Comparison of ENCODE assay signal across 8 cellular contexts in the genomic region with DNA sequence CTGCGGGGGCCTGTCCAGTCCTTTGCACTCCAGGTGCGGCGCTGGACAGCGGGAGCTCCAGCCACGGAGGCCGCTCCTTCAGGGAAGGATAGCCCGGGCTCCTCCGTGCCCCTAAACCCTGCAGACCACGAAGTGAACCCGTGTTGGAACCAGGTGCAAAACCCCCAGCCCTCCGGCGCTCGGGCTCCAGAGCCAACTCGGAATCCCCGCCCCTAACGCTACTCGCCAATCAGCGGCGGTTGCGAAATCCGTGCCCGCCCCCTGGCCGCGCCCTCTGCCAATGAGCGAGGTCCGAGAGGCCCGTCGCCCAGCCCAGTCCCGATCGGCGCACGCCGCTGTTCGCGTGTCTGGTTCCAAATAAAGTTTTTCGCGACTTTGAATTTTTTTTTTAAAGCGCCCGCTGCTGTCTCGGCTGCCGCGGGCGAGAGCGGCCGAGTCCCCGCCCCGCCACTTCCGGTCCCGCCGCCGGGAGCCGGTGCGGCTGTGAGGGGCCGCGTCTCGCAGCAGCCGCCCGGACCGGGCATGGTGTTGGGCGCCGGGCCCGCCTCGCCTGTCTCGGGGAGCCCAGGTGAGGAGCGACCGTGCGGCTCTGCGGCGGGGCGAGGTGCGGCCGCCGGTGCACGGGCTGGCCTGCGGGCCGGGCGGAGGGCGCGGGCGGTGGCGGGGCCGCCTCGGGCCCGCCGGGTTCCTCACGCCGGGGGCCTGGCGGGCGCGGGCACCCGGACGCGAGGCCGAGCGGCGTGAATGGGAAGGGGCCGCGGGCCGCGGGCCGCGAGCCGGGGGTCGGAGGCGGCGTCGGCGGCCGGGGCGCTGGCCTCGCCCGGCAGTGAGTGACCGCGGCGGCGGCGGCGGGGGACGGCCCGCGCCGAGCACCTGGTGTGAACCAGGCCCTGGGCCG. TPM values are rescaled to one million over a fixed set of nuclear protein-coding genes. Genes with fewer than 3 reads are reported as not detected.
DNase-seq lines count a peak whose midpoint lies in the region; ATAC-seq and TF ChIP-seq lines count a peak whose summit lies in the region.

A gene with protein sequence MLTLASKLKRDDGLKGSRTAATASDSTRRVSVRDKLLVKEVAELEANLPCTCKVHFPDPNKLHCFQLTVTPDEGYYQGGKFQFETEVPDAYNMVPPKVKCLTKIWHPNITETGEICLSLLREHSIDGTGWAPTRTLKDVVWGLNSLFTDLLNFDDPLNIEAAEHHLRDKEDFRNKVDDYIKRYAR (plus strand): TSS at position 450 of the 898 bp plus-strand sequence. CDS start 6,094 bp downstream, outside the sequence.

- peak within 1 kb of the TSS; percentile 60 for H4K91ac ChIP-seq in trophoblast cell (ENCODE audit: low read depth, low read length)

- H3K4me3 Mint-ChIP-seq in activated naive CD8-positive, alpha-beta T cell treated with anti-CD3 and anti-CD28 coated beads, Interleukin-2, amount 50 U/mL, for 24 hours = peak within 1 kb of the TSS; percentile 92

- in situ Hi-C loops in transverse colon (cut with MboI; ENCODE audit: low pct_ligation_motif_present in 1 of 4, low pct_unique_long_range_greater_than_20kb in 1 of 4, low sequenced_read_pairs in 3 of 4) = no loop called here

- H3K4me1 ChIP-seq in cardiac muscle cell (ENCODE audit: low read depth) (peaks cover 4% of the 10 kb centered on the region), trophoblast cell (ENCODE audit: control insufficient read depth in 1 of 2, insufficient read depth in 2 of 2, low read length in 2 of 2) (peaks cover 11 to 12% of the 10 kb centered on the region in 2 experiments), transverse colon (peaks cover 14 to 27% (median 24%) of the 10 kb centered on the region in 4 donors)

- H3K79me1 ChIP-seq in trophoblast cell (ENCODE audit: low read length) = peaks cover 6% of the 10 kb centered on the region

- H3K36me3 ChIP-seq in cardiac muscle cell (no peaks in the 10 kb centered on the region), trophoblast cell (ENCODE audit: control insufficient read depth in 1 of 2, insufficient read depth in 2 of 2, low read length in 2 of 2) (peaks cover 0 to 2% of the 10 kb centered on the region in 2 experiments), transverse colon (no peaks in the 10 kb centered on the region)

- H3K4me1 Mint-ChIP-seq in activated naive CD8-positive, alpha-beta T cell treated with anti-CD3 and anti-CD28 coated beads, Interleukin-2, amount 50 U/mL, for 24 hours = peaks cover 44% of the 10 kb centered on the region

- no peak within 1 kb of the TSS for H2BK120ac ChIP-seq in trophoblast cell (ENCODE audit: insufficient read depth, low read length, poor library complexity)

- no peak within 1 kb of the TSS for H3K23ac ChIP-seq in trophoblast cell (ENCODE audit: low read length)

- peak within 1 kb of the TSS; percentile 85 for H3K14ac ChIP-seq in trophoblast cell (ENCODE audit: low read length)

- H3K36me3 Mint-ChIP-seq in activated naive CD8-positive, alpha-beta T cell treated with anti-CD3 and anti-CD28 coated beads, Interleukin-2, amount 50 U/mL, for 24 hours (ENCODE audit: low read depth) = peaks cover 21% of the 10 kb centered on the region

- peak within 1 kb of the TSS; percentile 38 for H3K27ac ChIP-seq in cardiac muscle cell
- peak within 1 kb of the TSS; percentile 34 for H3K27ac ChIP-seq in trophoblast cell (ENCODE audit: low read depth, low read length)
- peak within 1 kb of the TSS; percentile 68 to 86 (median 74) for H3K27ac ChIP-seq in transverse colon

- peaks cover 9% of the 10 kb centered on the region for H3K9me3 Mint-ChIP-seq in activated naive CD8-positive, alpha-beta T cell treated with anti-CD3 and anti-CD28 coated beads, Interleukin-2, amount 50 U/mL, for 24 hours

- peak within 1 kb of the TSS; percentile 88 for H4K8ac ChIP-seq in trophoblast cell (ENCODE audit: low read depth, low read length)

- peak within 1 kb of the TSS; percentile 88 for H3K27ac Mint-ChIP-seq in activated naive CD8-positive, alpha-beta T cell treated with anti-CD3 and anti-CD28 coated beads, Interleukin-2, amount 50 U/mL, for 24 hours

- H2AK5ac ChIP-seq in trophoblast cell (ENCODE audit: low read length) = peak within 1 kb of the TSS; percentile 52

- peak; percentile 95 for ATAC-seq in HG02678 (IDR thresholded peaks at IDR 0.05; ENCODE audit: unreplicated experiment)
- peak; percentile 96 for ATAC-seq in activated naive CD8-positive, alpha-beta T cell treated with anti-CD3 and anti-CD28 coated beads, Interleukin-2, amount 50 U/mL, for 24 hours

- H3K9ac ChIP-seq in trophoblast cell (ENCODE audit: low read length) = peak within 1 kb of the TSS; percentile 93

- no peak for TF ChIP-seq EP300 in transverse colon (IDR thresholded peaks at IDR 0.05; ENCODE audit: low read depth)

- H3K27me3 Mint-ChIP-seq in activated naive CD8-positive, alpha-beta T cell treated with anti-CD3 and anti-CD28 coated beads, Interleukin-2, amount 50 U/mL, for 24 hours = no peaks in the 10 kb centered on the region

- intact Hi-C loops in transverse colon (cut with DNase I; ENCODE audit: low total_unique reads) = loop anchor here (2.0 kb wide), 1 partner anchor 108 kb away; a partner anchor contains a TSS

- peaks cover 11% of the 10 kb centered on the region for H3K79me2 ChIP-seq in trophoblast cell (ENCODE audit: control insufficient read depth, insufficient read depth, low read length, poor library complexity)

- H4K12ac ChIP-seq in trophoblast cell (ENCODE audit: low read depth, low read length) = peak within 1 kb of the TSS; percentile 75

- H3K4me3 ChIP-seq in GM12864 (ENCODE audit: low read depth, low read length) (peak within 1 kb of the TSS; percentile 88), cardiac muscle cell (peak within 1 kb of the TSS; percentile 91), trophoblast cell (ENCODE audit: low read depth, low read length) (peak within 1 kb of the TSS; percentile 98), transverse colon (peak within 1 kb of the TSS; percentile 51 to 72 (median 64))

- DNase-seq in GM12864 (ENCODE audit: low read depth) (peak; percentile 86), NCI-H128 (lab: John Stamatoyannopoulos, UW; ENCODE audit: unreplicated experiment) (peak; percentile 78), SW480 (ENCODE audit: low spot score) (peak; percentile 91), cardiac muscle cell (ENCODE audit: low read depth in 1 of 2, low spot score in 1 of 2) (peak; percentile 98), trophoblast cell (peak; percentile 98 to 99), transverse colon (peak; percentile 98)
- DNase-seq in activated naive CD8-positive, alpha-beta T cell treated with anti-CD3 and anti-CD28 coated beads, Interleukin-2, amount 50 U/mL, for 24 hours = peak; percentile 98

- no peak within 1 kb of the TSS for H2BK12ac ChIP-seq in trophoblast cell (ENCODE audit: low read length)

- H3K9me3 ChIP-seq in cardiac muscle cell (ENCODE audit: low read depth) = no peaks in the 10 kb centered on the region
- peaks cover 8% of the 10 kb centered on the region for H3K9me3 ChIP-seq in trophoblast cell (ENCODE audit: insufficient read depth, low read depth, low read length)
- H3K9me3 ChIP-seq in transverse colon = peaks cover 9 to 12% of the 10 kb centered on the region in 2 donors

- H3K27me3 ChIP-seq in cardiac muscle cell = no peaks in the 10 kb centered on the region
- no peaks in the 10 kb centered on the region for H3K27me3 ChIP-seq in trophoblast cell (ENCODE audit: insufficient read depth, low read length)
- H3K27me3 ChIP-seq in transverse colon = no peaks in the 10 kb centered on the region

- peak within 1 kb of the TSS; percentile 80 for H3K4ac ChIP-seq in trophoblast cell (ENCODE audit: low read depth, low read length)

- peak within 1 kb of the TSS; percentile 96 for H2AFZ ChIP-seq in trophoblast cell (ENCODE audit: insufficient read depth, low read length, poor library complexity)

- H3K18ac ChIP-seq in trophoblast cell (ENCODE audit: low read length) = peak within 1 kb of the TSS; percentile 73

- peak within 1 kb of the TSS; percentile 59 for H2BK5ac ChIP-seq in trophoblast cell (ENCODE audit: low read depth, low read length, poor library complexity)

- TF ChIP-seq CTCF in GM12864 (IDR thresholded peaks at IDR 0.05; ENCODE audit: low read depth, low read length, missing control alignments) = no peak
- no peak for TF ChIP-seq CTCF in cardiac muscle cell (IDR thresholded peaks at IDR 0.05; ENCODE audit: low read depth, low read length)
- no peak for TF ChIP-seq CTCF in transverse colon (IDR thresholded peaks at IDR 0.05)

- WGBS in trophoblast cell (ENCODE audit: extremely low coverage, insufficient coverage, insufficient read length) = no CpG with 5 or more reads among the region's 123 CpGs
- 1% methylated on average over 64 of the region's 123 CpGs; no CpG with 5 or more reads in 1 of the 2 donors for WGBS in transverse colon (ENCODE audit: low coverage in 1 of 2), 2 donors

- peak within 1 kb of the TSS; percentile 97 for H3K4me2 ChIP-seq in trophoblast cell (ENCODE audit: low read length)

- TF ChIP-seq POLR2A in transverse colon (IDR thresholded peaks at IDR 0.05) = peak; percentile 44

RNA-seq across cellular contexts. Expression of the gene that starts here (rescaled TPM):
- total RNA-seq in cardiac muscle cell = 35.1 and 62.4 TPM in 2 replicates
- 47.2 and 66.2 TPM in 2 replicates for polyA plus RNA-seq in cardiac muscle cell
- 37.2 and 37.5 TPM in 2 replicates for polyA plus RNA-seq in trophoblast cell (2013)
- total RNA-seq in transverse colon = 10 to 100 TPM; 66.8 to 79.4 (median 70.5) TPM

Comparison
In these comparisons a context has a peak if more than half of its experiments do, and no peak if none do; other contexts are left out.
1. Peak in every context shown above with its lines: DNase-seq, ATAC-seq, H3K4me3 ChIP-seq and H3K27ac ChIP-seq.